12 cellular contexts compared by ENCODE assay signal in genomic region chr2:202039278-202040100, GRCh38. TPM values are rescaled to one million over a fixed set of nuclear protein-coding genes. Genes with fewer than 3 reads are reported as not detected.
DNase-seq lines count a peak whose midpoint lies in the region; ATAC-seq and TF ChIP-seq lines count a peak whose summit lies in the region.
"Had no signal": no experiment of that assay in that cellular context is flagged by ENCODE, and none has a peak within 500 bp of the region (broad histone marks: within the 10 kb centered on the region; RNA-seq: fewer than 3 reads in every experiment).

No MANE protein-coding gene starts in this region.

- peaks cover 44% of the 10 kb centered on the region for H3K79me2 ChIP-seq in hepatocyte
- H3K79me2 ChIP-seq in trophoblast cell (ENCODE audit: control insufficient read depth, insufficient read depth, low read length, poor library complexity) = no peaks in the 10 kb centered on the region

- TF ChIP-seq CTCF in hepatocyte (IDR thresholded peaks at IDR 0.05; ENCODE audit: poor library complexity) = no peak
- no peak for TF ChIP-seq CTCF in RWPE1 (conservative IDR thresholded peaks at IDR 0.05; ENCODE audit: low read depth)

- H3K4me1 ChIP-seq in NT2/D1 (ENCODE audit: insufficient read depth, insufficient read length) = peaks cover 7% of the 10 kb centered on the region
- H3K4me1 ChIP-seq in hepatocyte (ENCODE audit: insufficient read depth) = peaks cover 25% of the 10 kb centered on the region
- peaks cover 28% of the 10 kb centered on the region for H3K4me1 ChIP-seq in stomach smooth muscle (ENCODE audit: control insufficient read depth, insufficient read depth, low read length)
- H3K4me1 ChIP-seq in trophoblast cell (ENCODE audit: control insufficient read depth in 1 of 2, insufficient read depth in 2 of 2, low read length in 2 of 2) = peaks cover 15 to 24% of the 10 kb centered on the region in 2 experiments

- no peak overlapping the region for H3K4ac ChIP-seq in trophoblast cell (ENCODE audit: low read depth, low read length)

- H3K4me2 ChIP-seq in hepatocyte = peak overlapping the region; percentile 89
- H3K4me2 ChIP-seq in trophoblast cell (ENCODE audit: low read length) = no peak overlapping the region
- H3K4me2 ChIP-seq: KMS-11 had no signal

- H2BK12ac ChIP-seq in trophoblast cell (ENCODE audit: low read length) = no peak overlapping the region

- no peak overlapping the region for H2BK120ac ChIP-seq in trophoblast cell (ENCODE audit: insufficient read depth, low read length, poor library complexity)

- H2AK5ac ChIP-seq in trophoblast cell (ENCODE audit: low read length) = no peak overlapping the region

- no peak overlapping the region for H2BK5ac ChIP-seq in trophoblast cell (ENCODE audit: low read depth, low read length, poor library complexity)

- H4K91ac ChIP-seq in trophoblast cell (ENCODE audit: low read depth, low read length) = no peak overlapping the region

- no peaks in the 10 kb centered on the region for H3K79me1 ChIP-seq in trophoblast cell (ENCODE audit: low read length)

- 29% methylated on average over 13 of the region's 13 CpGs for WGBS in hepatocyte (ENCODE audit: low lambda C conversion rate, missing lambda C conversion rate)
- no CpG with 5 or more reads among the region's 13 CpGs for WGBS in trophoblast cell (ENCODE audit: extremely low coverage, insufficient coverage, insufficient read length)

- no peak for ATAC-seq in HG03175 (IDR thresholded peaks at IDR 0.05; ENCODE audit: unreplicated experiment)

- peaks cover 29% of the 10 kb centered on the region for H4K20me1 ChIP-seq in hepatocyte (ENCODE audit: insufficient read depth, poor library complexity, severe bottlenecking)

- no peaks in the 10 kb centered on the region; the same call in 1 of the 2 replicates for H3K9me3 ChIP-seq in NT2/D1 (ENCODE audit: insufficient read depth, low read length)
- H3K9me3 ChIP-seq in hepatocyte (ENCODE audit: low read depth) = no peaks in the 10 kb centered on the region
- no peaks in the 10 kb centered on the region for H3K9me3 ChIP-seq in stomach smooth muscle (ENCODE audit: control insufficient read depth in 2 of 2, low read length in 2 of 2)
- H3K9me3 ChIP-seq in trophoblast cell (ENCODE audit: insufficient read depth, low read depth, low read length) = peaks cover 11% of the 10 kb centered on the region

- H4K8ac ChIP-seq in trophoblast cell (ENCODE audit: low read depth, low read length) = no peak overlapping the region

- no peak overlapping the region for H3K14ac ChIP-seq in trophoblast cell (ENCODE audit: low read length)

- H3K4me3 ChIP-seq in NT2/D1 (ENCODE audit: insufficient read length, low read depth) = no peak overlapping the region
- H3K4me3 ChIP-seq in hepatocyte = no peak overlapping the region
- peak overlapping the region; percentile 46 to 66 for H3K4me3 ChIP-seq in stomach smooth muscle (ENCODE audit: low read length in 2 of 2)
- H3K4me3 ChIP-seq in trophoblast cell (ENCODE audit: low read depth, low read length) = no peak overlapping the region

- H4K12ac ChIP-seq in trophoblast cell (ENCODE audit: low read depth, low read length) = no peak overlapping the region

- H3K27ac ChIP-seq in hepatocyte (peak overlapping the region; percentile 80), stomach smooth muscle (ENCODE audit: low read length) (peak overlapping the region; percentile 85), trophoblast cell (ENCODE audit: low read depth, low read length) (no peak overlapping the region), RWPE1 (no peak overlapping the region)
- H3K27ac ChIP-seq: KMS-11 had no signal

- DNase-seq in NCI-H2171 treated with DMSO at 0.1 percent for 48 hours (lab: John Stamatoyannopoulos, UW) (peak; percentile 57), NCI-H2171 (lab: John Stamatoyannopoulos, UW) (no peak), NT2/D1 (ENCODE audit: low read depth, low spot score) (no peak), hepatocyte (ENCODE audit: low spot score) (no peak), trophoblast cell (no peak), RWPE1 (ENCODE audit: low spot score) (no peak)
- DNase-seq: dorsolateral prefrontal cortex, immature natural killer cell had no signal

- POLR2A ChIA-PET in RWPE1 (lab: Yijun Ruan, JAX; ENCODE audit: low non-redundant PET) = no interaction called here

- H2AFZ ChIP-seq in hepatocyte (no peak overlapping the region), trophoblast cell (ENCODE audit: insufficient read depth, low read length, poor library complexity) (no peak overlapping the region)

- H3K27me3 ChIP-seq in NT2/D1 (ENCODE audit: insufficient read depth, insufficient read length) (peaks cover 31% of the 10 kb centered on the region), hepatocyte (no peaks in the 10 kb centered on the region), stomach smooth muscle (ENCODE audit: control insufficient read depth in 1 of 2, insufficient read depth in 2 of 2, low read length in 2 of 2) (no peaks in the 10 kb centered on the region), trophoblast cell (ENCODE audit: insufficient read depth, low read length) (peaks cover 18% of the 10 kb centered on the region)

- CTCF ChIA-PET in RWPE1 (lab: Yijun Ruan, JAX) = no interaction called here

- no peaks in the 10 kb centered on the region for H3K9me2 ChIP-seq in hepatocyte (replicated peaks; ENCODE audit: insufficient read depth)

- no peak overlapping the region for H3K18ac ChIP-seq in trophoblast cell (ENCODE audit: low read length)

- no peak overlapping the region for H3K23ac ChIP-seq in trophoblast cell (ENCODE audit: low read length)

- H3K36me3 ChIP-seq in NT2/D1 (ENCODE audit: insufficient read depth, insufficient read length, low read length) = peaks cover 29% of the 10 kb centered on the region
- H3K36me3 ChIP-seq in hepatocyte (replicated peaks; ENCODE audit: insufficient read depth, low read depth) = no peaks in the 10 kb centered on the region
- H3K36me3 ChIP-seq in stomach smooth muscle (ENCODE audit: control insufficient read depth in 2 of 2, insufficient read depth in 2 of 2, low read length in 2 of 2) = no peaks in the 10 kb centered on the region
- no peaks in the 10 kb centered on the region for H3K36me3 ChIP-seq in trophoblast cell (ENCODE audit: control insufficient read depth in 1 of 2, insufficient read depth in 2 of 2, low read length in 2 of 2)

- peak overlapping the region; percentile 14 for H3K9ac ChIP-seq in NT2/D1 (ENCODE audit: insufficient read length, low read depth)
- H3K9ac ChIP-seq in stomach smooth muscle (ENCODE audit: low read length in 2 of 2) = peak overlapping the region; percentile 46 to 71
- H3K9ac ChIP-seq in trophoblast cell (ENCODE audit: low read length) = no peak overlapping the region
- H3K9ac ChIP-seq: KMS-11 had no signal

RNA-seq across cellular contexts. Expression of gene FZD7, which starts 5.8 kb away (rescaled TPM):
- 28.3 and 31.2 TPM in 2 replicates for total RNA-seq in hepatocyte
- 13.4 and 15.4 TPM in 2 replicates for polyA plus RNA-seq in hepatocyte
- 8.7 and 9.3 TPM in 2 replicates for polyA plus RNA-seq in trophoblast cell (2013)

RNA-seq across cellular contexts. Expression of gene KIAA2012, which starts 33.6 kb away (rescaled TPM):
- 0.27 TPM in 1 of 2 replicates, not detected in the other for total RNA-seq in hepatocyte
- 0.05 TPM in 1 of 2 replicates, not detected in the other for polyA plus RNA-seq in hepatocyte
- polyA plus RNA-seq in trophoblast cell (2013) = not detected in 2 replicates
- total RNA-seq: posterior vena cava had no signal
- polyA plus RNA-seq: immature natural killer cell had no signal

Comparison
In these comparisons a context has a peak if more than half of its experiments do, and no peak if none do; other contexts are left out.
1. H3K4me3 ChIP-seq: peak in stomach smooth muscle (2 of 2); none in NT2/D1 (single experiment), hepatocyte (single experiment) and trophoblast cell (single experiment).
2. H3K27ac ChIP-seq: peak in hepatocyte (single experiment) and stomach smooth muscle (single experiment); none in trophoblast cell (single experiment) and RWPE1 (single experiment).